In the genomic region with DNA sequence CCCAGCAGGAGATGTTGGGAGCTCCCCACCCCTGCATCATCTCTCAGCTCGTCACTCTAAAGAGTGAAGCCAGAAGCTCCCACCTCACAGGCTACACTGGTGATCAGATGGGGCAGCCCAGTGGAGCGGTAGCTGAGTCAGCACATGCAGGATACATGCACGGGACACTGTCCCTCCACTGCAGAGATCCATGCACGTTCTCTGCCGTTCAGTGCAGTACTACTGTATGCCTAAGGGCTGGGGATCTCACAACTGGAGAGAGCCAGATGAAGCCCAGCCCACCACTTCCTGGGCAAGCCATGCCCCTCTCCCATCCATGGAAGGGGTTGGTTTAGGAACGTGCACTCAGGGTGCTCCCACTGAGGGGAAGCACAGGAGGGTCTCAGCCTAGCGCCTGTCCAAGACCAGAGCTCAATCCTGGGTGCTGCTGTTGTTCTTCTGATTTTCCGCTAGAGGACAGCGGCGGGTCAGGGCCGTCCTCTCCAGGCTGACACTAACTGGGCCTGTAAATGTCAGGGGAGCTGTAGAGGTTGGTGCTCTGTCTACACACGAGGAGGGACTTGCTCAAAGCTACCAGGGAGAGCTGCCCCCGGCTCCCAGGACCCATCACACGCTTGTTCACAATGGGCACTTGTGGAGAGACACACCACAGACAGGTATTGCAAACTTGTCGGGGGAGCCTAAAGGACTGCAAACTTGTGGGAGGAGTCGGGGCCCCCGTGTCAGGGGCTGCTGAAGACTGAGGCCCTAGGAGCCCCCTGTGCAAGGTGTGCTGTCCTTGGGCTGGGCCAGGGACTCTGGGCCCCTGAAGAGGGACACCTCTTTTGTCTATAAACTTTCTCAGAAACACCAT, we compare ENCODE assay signal across 1 cellular context.
TF ChIP-seq lines count a peak whose summit lies in the region.

No MANE protein-coding gene starts in this region.

TF ChIP-seq in K562, 482 proteins besides CTCF, POLR2A, EP300 and RAD21 (continued from another document):
- TF ChIP-seq, protein P1, sequence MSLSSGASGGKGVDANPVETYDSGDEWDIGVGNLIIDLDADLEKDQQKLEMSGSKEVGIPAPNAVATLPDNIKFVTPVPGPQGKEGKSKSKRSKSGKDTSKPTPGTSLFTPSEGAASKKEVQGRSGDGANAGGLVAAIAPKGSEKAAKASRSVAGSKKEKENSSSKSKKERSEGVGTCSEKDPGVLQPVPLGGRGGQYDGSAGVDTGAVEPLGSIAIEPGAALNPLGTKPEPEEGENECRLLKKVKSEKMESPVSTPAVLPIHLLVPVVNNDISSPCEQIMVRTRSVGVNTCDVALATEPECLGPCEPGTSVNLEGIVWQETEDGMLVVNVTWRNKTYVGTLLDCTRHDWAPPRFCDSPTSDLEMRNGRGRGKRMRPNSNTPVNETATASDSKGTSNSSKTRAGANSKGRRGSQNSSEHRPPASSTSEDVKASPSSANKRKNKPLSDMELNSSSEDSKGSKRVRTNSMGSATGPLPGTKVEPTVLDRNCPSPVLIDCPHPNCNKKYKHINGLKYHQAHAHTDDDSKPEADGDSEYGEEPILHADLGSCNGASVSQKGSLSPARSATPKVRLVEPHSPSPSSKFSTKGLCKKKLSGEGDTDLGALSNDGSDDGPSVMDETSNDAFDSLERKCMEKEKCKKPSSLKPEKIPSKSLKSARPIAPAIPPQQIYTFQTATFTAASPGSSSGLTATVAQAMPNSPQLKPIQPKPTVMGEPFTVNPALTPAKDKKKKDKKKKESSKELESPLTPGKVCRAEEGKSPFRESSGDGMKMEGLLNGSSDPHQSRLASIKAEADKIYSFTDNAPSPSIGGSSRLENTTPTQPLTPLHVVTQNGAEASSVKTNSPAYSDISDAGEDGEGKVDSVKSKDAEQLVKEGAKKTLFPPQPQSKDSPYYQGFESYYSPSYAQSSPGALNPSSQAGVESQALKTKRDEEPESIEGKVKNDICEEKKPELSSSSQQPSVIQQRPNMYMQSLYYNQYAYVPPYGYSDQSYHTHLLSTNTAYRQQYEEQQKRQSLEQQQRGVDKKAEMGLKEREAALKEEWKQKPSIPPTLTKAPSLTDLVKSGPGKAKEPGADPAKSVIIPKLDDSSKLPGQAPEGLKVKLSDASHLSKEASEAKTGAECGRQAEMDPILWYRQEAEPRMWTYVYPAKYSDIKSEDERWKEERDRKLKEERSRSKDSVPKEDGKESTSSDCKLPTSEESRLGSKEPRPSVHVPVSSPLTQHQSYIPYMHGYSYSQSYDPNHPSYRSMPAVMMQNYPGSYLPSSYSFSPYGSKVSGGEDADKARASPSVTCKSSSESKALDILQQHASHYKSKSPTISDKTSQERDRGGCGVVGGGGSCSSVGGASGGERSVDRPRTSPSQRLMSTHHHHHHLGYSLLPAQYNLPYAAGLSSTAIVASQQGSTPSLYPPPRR (CRISPR knock-in tag; IDR thresholded peaks at IDR 0.05; ENCODE audit: borderline replicate concordance), result no peak
- TF ChIP-seq CBX3 (IDR thresholded peaks at IDR 0.05; ENCODE audit: borderline replicate concordance in 1 of 2, low read length in 2 of 2), result no peak
